8 cellular contexts compared by ENCODE assay signal in genomic region chr18:30970201-30970816, GRCh38.
A peak's percentile ranks its signal among the peaks of the same experiment; 100 is the strongest.
DNase-seq lines count a peak whose midpoint lies in the region; ATAC-seq and TF ChIP-seq lines count a peak whose summit lies in the region.

No MANE protein-coding gene starts in this region.

- CTCF ChIA-PET in A673 (lab: Charles Lee): no interaction called here

- H3K4me1 ChIP-seq in A673 (ENCODE audit: insufficient read depth, low read length, poor library complexity, severe bottlenecking) (no peaks in the 10 kb centered on the region), Peyer's patch (no peaks in the 10 kb centered on the region), foreskin keratinocyte (peaks cover 8% of the 10 kb centered on the region)

- H3K27ac ChIP-seq in A673 (ENCODE audit: low read depth, low read length, poor library complexity, severe bottlenecking): no peak overlapping the region
- H3K27ac ChIP-seq in Peyer's patch: no peak overlapping the region
- H3K27ac ChIP-seq in foreskin keratinocyte: no peak overlapping the region

- ATAC-seq in foreskin keratinocyte (peak; percentile 58), HG02970 (IDR thresholded peaks at IDR 0.05; ENCODE audit: low FRiP score, unreplicated experiment) (no peak)

- no peaks in the 10 kb centered on the region for H3K27me3 ChIP-seq in A673 (replicated peaks; ENCODE audit: insufficient read depth, low read depth, low read length, poor library complexity)
- H3K27me3 ChIP-seq in Peyer's patch: no peaks in the 10 kb centered on the region
- H3K27me3 ChIP-seq in foreskin keratinocyte: no peaks in the 10 kb centered on the region

- TF ChIP-seq POLR2A in Peyer's patch (IDR thresholded peaks at IDR 0.05): no peak

- intact Hi-C loops in A673 (cut with micrococcal nuclease; ENCODE audit: unreplicated experiment): loop anchor here (5.0 kb wide), 1 partner anchor 1098 kb away; no protein-coding TSS in a partner anchor

- TF ChIP-seq CTCF in A673 (conservative IDR thresholded peaks at IDR 0.05; ENCODE audit: low read depth, low read length): peak; percentile 41; the same call in 1 of the 2 replicates
- TF ChIP-seq CTCF in Peyer's patch (IDR thresholded peaks at IDR 0.05): peak in 4 of 6 experiments; percentile 11 to 74 (median 70)
- TF ChIP-seq CTCF in foreskin keratinocyte (conservative IDR thresholded peaks at IDR 0.05): peak; percentile 83

- H3K9me3 ChIP-seq in A673 (ENCODE audit: low read depth, low read length, poor library complexity, severe bottlenecking): no peaks in the 10 kb centered on the region
- H3K9me3 ChIP-seq in Peyer's patch: no peaks in the 10 kb centered on the region

- no TSS peak for BruUV-seq in A673 (replicated peaks; lab: Mats Ljungman, UMichigan)

- H3K36me3 ChIP-seq in A673 (ENCODE audit: insufficient read depth, low read length, poor library complexity, severe bottlenecking) (no peaks in the 10 kb centered on the region), Peyer's patch (no peaks in the 10 kb centered on the region)

- H3K4me3 ChIP-seq in A673 (ENCODE audit: low read depth, low read length, poor library complexity, severe bottlenecking): no peak overlapping the region
- H3K4me3 ChIP-seq in Peyer's patch: no peak overlapping the region

- peak; percentile 37 for DNase-seq in A673 (ENCODE audit: low spot score)
- DNase-seq in HT-29 (ENCODE audit: low spot score): peak; percentile 66
- no peak for DNase-seq in Peyer's patch
- DNase-seq in foreskin keratinocyte: peak; percentile 43 to 66
- no peak for DNase-seq in stimulated activated CD4-positive, alpha-beta T cell treated with anti-CD3 and anti-CD28 coated beads, Interleukin-1b, Interleukin-23, amount 100 ng/mL, for 48 hours
- DNase-seq in dedifferentiated amniotic fluid mesenchymal stem cell (ENCODE audit: extremely low spot score): no peak
- no peak for DNase-seq in activated CD8-positive, alpha-beta memory T cell treated with anti-CD3 and anti-CD28 coated beads, Interleukin-2, amount 50 U/mL, for 4 hours

- POLR2A ChIA-PET in A673 (lab: Charles Lee; ENCODE audit: low non-redundant PET): no interaction called here

Comparison
In these comparisons a context has a peak if more than half of its experiments do, and no peak if none do; other contexts are left out.
1. DNase-seq: peak in A673 (single experiment), HT-29 (single experiment) and foreskin keratinocyte (2 of 2); none in Peyer's patch (0 of 3), stimulated activated CD4-positive, alpha-beta T cell treated with anti-CD3 and anti-CD28 coated beads, Interleukin-1b, Interleukin-23, amount 100 ng/mL, for 48 hours (single experiment), dedifferentiated amniotic fluid mesenchymal stem cell (single experiment) and activated CD8-positive, alpha-beta memory T cell treated with anti-CD3 and anti-CD28 coated beads, Interleukin-2, amount 50 U/mL, for 4 hours (single experiment).
2. Peak in every context shown above with its lines, with median percentiles within 50 percentile points of each other: CTCF ChIP-seq.